In genomic region chr6:15817100-15817499, GRCh38 we compare ENCODE assay signal across 20 cellular contexts.
"Had no signal": no experiment of that assay in that cellular context is flagged by ENCODE, and none has a peak within 500 bp of the region (broad histone marks: within the 10 kb centered on the region; RNA-seq: fewer than 3 reads in every experiment).

No MANE protein-coding gene starts in this region.

- H3K9me3 Mint-ChIP-seq: natural killer cell; stimulated activated effector memory CD8-positive, alpha-beta T cell treated with anti-CD3 and anti-CD28 coated beads, Interleukin-12 subunit alpha, Interleukin-12 subunit beta, amount 100 ng/mL, for 72 hours had no signal

- H3K27ac Mint-ChIP-seq: natural killer cell; stimulated activated effector memory CD8-positive, alpha-beta T cell treated with anti-CD3 and anti-CD28 coated beads, Interleukin-12 subunit alpha, Interleukin-12 subunit beta, amount 100 ng/mL, for 72 hours; type B pancreatic cell had no signal

- H3K27ac ChIP-seq: dorsolateral prefrontal cortex, ovary, psoas muscle, sigmoid colon, stomach, thyroid gland had no signal

- H3K36me3 ChIP-seq: ovary, sigmoid colon, stomach, thyroid gland had no signal

- H3K4me1 Mint-ChIP-seq: stimulated activated effector memory CD8-positive, alpha-beta T cell treated with anti-CD3 and anti-CD28 coated beads, Interleukin-12 subunit alpha, Interleukin-12 subunit beta, amount 100 ng/mL, for 72 hours had no signal

- H3K27me3 Mint-ChIP-seq: type B pancreatic cell had no signal

- H3K4me1 ChIP-seq: psoas muscle, sigmoid colon, stomach, thyroid gland had no signal

- H3K27me3 ChIP-seq: ovary, sigmoid colon, stomach, thyroid gland had no signal

- H3K36me3 Mint-ChIP-seq: memory B cell; natural killer cell; stimulated activated effector memory CD8-positive, alpha-beta T cell treated with anti-CD3 and anti-CD28 coated beads, Interleukin-12 subunit alpha, Interleukin-12 subunit beta, amount 100 ng/mL, for 72 hours; type B pancreatic cell had no signal

- H3K4me3 Mint-ChIP-seq: memory B cell; natural killer cell; stimulated activated effector memory CD8-positive, alpha-beta T cell treated with anti-CD3 and anti-CD28 coated beads, Interleukin-12 subunit alpha, Interleukin-12 subunit beta, amount 100 ng/mL, for 72 hours; type B pancreatic cell had no signal

- H3K9me3 ChIP-seq: ovary, psoas muscle, sigmoid colon, stomach, thyroid gland had no signal

- H3K4me3 ChIP-seq: dorsolateral prefrontal cortex, lung, ovary, psoas muscle, sigmoid colon, stomach, thyroid gland had no signal

- DNase-seq: dorsolateral prefrontal cortex; effector CD4-positive, alpha-beta T cell; kidney; natural killer cell; occipital lobe; ovary; posterior cingulate gyrus; psoas muscle; right cardiac atrium; sigmoid colon; stimulated activated CD4-positive, alpha-beta T cell treated with anti-CD3 and anti-CD28 coated beads, Interleukin-2, amount 100 ng/mL, for 24 hours; stimulated activated CD4-positive, alpha-beta T cell treated with anti-CD3 and anti-CD28 coated beads, Interleukin-4, amount 100 ng/mL, for 24 hours; stimulated activated naive CD4-positive, alpha-beta T cell treated with Interleukin-2 at 50 U/mL for 16 hours; stomach; thyroid gland had no signal

- ATAC-seq: left lobe of liver; natural killer cell; psoas muscle; right cardiac atrium; stimulated activated effector memory CD8-positive, alpha-beta T cell treated with anti-CD3 and anti-CD28 coated beads, Interleukin-12 subunit alpha, Interleukin-12 subunit beta, amount 100 ng/mL, for 72 hours had no signal
